In the genomic region with DNA sequence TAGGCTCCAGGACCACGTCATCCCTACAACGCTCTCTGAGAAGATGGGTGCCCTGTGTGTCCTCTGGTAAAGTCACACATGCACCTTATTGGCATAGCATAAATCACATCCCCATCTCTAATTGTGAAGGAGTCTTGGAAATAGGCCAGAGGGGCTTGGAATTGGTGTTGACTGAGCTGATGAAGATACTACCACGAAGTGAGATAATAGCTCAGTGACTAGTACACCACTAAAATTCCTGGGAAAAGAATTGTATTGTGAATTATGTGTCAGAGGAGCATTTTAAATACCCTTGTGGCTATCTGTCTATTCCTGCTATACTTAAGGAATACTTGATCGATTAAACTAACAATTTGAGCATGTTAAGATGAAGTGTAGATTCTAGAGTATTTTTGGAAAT, we compare ENCODE assay signal across 1 cellular context.
TF ChIP-seq lines count a peak whose summit lies in the region.

No MANE protein-coding gene starts in this region.

TF ChIP-seq in K562, 482 proteins besides CTCF, POLR2A, EP300 and RAD21:
- TF ChIP-seq NFIC (IDR thresholded peaks at IDR 0.05) (0 out of 2 replicates have a peak, but pooled peaks have one; percentile 5), KAT8 (IDR thresholded peaks at IDR 0.05; ENCODE audit: low read depth) (no peak), CBX3 (IDR thresholded peaks at IDR 0.05; ENCODE audit: borderline replicate concordance in 1 of 2, low read length in 2 of 2) (no peak), ZNF124 (CRISPR knock-in tag; IDR thresholded peaks at IDR 0.05) (no peak), ZNF778 (CRISPR knock-in tag; IDR thresholded peaks at IDR 0.05) (no peak), HNRNPUL1 (IDR thresholded peaks at IDR 0.05; ENCODE audit: low read length) (no peak), SMARCB1 (IDR thresholded peaks at IDR 0.05; ENCODE audit: insufficient read length, low read depth) (no peak), ZSCAN29 (IDR thresholded peaks at IDR 0.05) (no peak), TRIM28 (IDR thresholded peaks at IDR 0.05) (no peak), ZNF232 (CRISPR knock-in tag; IDR thresholded peaks at IDR 0.05) (no peak), NBN (IDR thresholded peaks at IDR 0.05; ENCODE audit: low read depth) (no peak), MEIS2 (IDR thresholded peaks at IDR 0.05; ENCODE audit: partially characterized antibody) (peak; percentile 35)
- TF ChIP-seq, protein P1, sequence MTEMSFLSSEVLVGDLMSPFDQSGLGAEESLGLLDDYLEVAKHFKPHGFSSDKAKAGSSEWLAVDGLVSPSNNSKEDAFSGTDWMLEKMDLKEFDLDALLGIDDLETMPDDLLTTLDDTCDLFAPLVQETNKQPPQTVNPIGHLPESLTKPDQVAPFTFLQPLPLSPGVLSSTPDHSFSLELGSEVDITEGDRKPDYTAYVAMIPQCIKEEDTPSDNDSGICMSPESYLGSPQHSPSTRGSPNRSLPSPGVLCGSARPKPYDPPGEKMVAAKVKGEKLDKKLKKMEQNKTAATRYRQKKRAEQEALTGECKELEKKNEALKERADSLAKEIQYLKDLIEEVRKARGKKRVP (CRISPR knock-in tag; IDR thresholded peaks at IDR 0.05): no peak
- TF ChIP-seq, protein P2, sequence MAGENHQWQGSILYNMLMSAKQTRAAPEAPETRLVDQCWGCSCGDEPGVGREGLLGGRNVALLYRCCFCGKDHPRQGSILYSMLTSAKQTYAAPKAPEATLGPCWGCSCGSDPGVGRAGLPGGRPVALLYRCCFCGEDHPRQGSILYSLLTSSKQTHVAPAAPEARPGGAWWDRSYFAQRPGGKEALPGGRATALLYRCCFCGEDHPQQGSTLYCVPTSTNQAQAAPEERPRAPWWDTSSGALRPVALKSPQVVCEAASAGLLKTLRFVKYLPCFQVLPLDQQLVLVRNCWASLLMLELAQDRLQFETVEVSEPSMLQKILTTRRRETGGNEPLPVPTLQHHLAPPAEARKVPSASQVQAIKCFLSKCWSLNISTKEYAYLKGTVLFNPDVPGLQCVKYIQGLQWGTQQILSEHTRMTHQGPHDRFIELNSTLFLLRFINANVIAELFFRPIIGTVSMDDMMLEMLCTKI (IDR thresholded peaks at IDR 0.05; ENCODE audit: partially characterized antibody): no peak
- TF ChIP-seq, protein P3, sequence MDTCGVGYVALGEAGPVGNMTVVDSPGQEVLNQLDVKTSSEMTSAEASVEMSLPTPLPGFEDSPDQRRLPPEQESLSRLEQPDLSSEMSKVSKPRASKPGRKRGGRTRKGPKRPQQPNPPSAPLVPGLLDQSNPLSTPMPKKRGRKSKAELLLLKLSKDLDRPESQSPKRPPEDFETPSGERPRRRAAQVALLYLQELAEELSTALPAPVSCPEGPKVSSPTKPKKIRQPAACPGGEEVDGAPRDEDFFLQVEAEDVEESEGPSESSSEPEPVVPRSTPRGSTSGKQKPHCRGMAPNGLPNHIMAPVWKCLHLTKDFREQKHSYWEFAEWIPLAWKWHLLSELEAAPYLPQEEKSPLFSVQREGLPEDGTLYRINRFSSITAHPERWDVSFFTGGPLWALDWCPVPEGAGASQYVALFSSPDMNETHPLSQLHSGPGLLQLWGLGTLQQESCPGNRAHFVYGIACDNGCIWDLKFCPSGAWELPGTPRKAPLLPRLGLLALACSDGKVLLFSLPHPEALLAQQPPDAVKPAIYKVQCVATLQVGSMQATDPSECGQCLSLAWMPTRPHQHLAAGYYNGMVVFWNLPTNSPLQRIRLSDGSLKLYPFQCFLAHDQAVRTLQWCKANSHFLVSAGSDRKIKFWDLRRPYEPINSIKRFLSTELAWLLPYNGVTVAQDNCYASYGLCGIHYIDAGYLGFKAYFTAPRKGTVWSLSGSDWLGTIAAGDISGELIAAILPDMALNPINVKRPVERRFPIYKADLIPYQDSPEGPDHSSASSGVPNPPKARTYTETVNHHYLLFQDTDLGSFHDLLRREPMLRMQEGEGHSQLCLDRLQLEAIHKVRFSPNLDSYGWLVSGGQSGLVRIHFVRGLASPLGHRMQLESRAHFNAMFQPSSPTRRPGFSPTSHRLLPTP (IDR thresholded peaks at IDR 0.05; ENCODE audit: borderline replicate concordance, extremely low read depth, insufficient read length): no peak
- TF ChIP-seq, protein P4, sequence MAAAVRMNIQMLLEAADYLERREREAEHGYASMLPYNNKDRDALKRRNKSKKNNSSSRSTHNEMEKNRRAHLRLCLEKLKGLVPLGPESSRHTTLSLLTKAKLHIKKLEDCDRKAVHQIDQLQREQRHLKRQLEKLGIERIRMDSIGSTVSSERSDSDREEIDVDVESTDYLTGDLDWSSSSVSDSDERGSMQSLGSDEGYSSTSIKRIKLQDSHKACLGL (CRISPR knock-in tag; IDR thresholded peaks at IDR 0.05; ENCODE audit: borderline replicate concordance, poor library complexity, severe bottlenecking): no peak
